Comparison of ENCODE assay signal across 9 cellular contexts in genomic region chr17:39688945-39689344, GRCh38. TPM values are rescaled to one million over a fixed set of nuclear protein-coding genes. Genes with fewer than 3 reads are reported as not detected.
DNase-seq lines count a peak whose midpoint lies in the region; ATAC-seq and TF ChIP-seq lines count a peak whose summit lies in the region.
"Had no signal": no experiment of that assay in that cellular context is flagged by ENCODE, and none has a peak within 500 bp of the region (broad histone marks: within the 10 kb centered on the region; RNA-seq: fewer than 3 reads in every experiment).

No MANE protein-coding gene starts in this region.

- H2AK5ac ChIP-seq in neuronal stem cell (ENCODE audit: low read depth, low read length): no peak overlapping the region

- H3K18ac ChIP-seq in neuronal stem cell (ENCODE audit: low read length): no peak overlapping the region

- H3K9me3 ChIP-seq in PC-3 (ENCODE audit: low read length) (no peaks in the 10 kb centered on the region), neuronal stem cell (replicated peaks in 1 of 2; ENCODE audit: control insufficient read depth in 2 of 2, insufficient read depth in 1 of 2, low read depth in 1 of 2, low read length in 2 of 2) (no peaks in the 10 kb centered on the region), sigmoid colon (no peaks in the 10 kb centered on the region)

- no peak overlapping the region for H4K8ac ChIP-seq in neuronal stem cell (ENCODE audit: low read depth, low read length)

- H3F3A ChIP-seq in PC-3 (ENCODE audit: low read length, unreplicated experiment): peaks cover 8% of the 10 kb centered on the region

- H3K27me3 ChIP-seq in PC-3 (ENCODE audit: low read length): no peaks in the 10 kb centered on the region
- no peaks in the 10 kb centered on the region for H3K27me3 ChIP-seq in neuronal stem cell (ENCODE audit: control insufficient read depth in 3 of 3, insufficient read depth in 3 of 3, low read depth in 1 of 3, low read length in 3 of 3)
- H3K27me3 ChIP-seq in sigmoid colon: no peaks in the 10 kb centered on the region

- intact Hi-C loops in PC-3 (cut with micrococcal nuclease): no loop called here
- intact Hi-C loops in sigmoid colon (cut with DNase I): loop anchor here (5.0 kb wide), 2 partner anchors 43 to 63 kb away; partner anchors contain the start of gene MIEN1

- H2BK5ac ChIP-seq in neuronal stem cell (ENCODE audit: low read length): no peak overlapping the region

- H2AFZ ChIP-seq in PC-3 (ENCODE audit: low read length) (peak overlapping the region; percentile 94; the same call in 1 of the 2 replicates), neuronal stem cell (ENCODE audit: low read length) (peak overlapping the region; percentile 97)

- peaks cover 2% of the 10 kb centered on the region for H3K79me1 ChIP-seq in neuronal stem cell (ENCODE audit: low read depth, low read length)

- no peak overlapping the region for H2BK12ac ChIP-seq in neuronal stem cell (ENCODE audit: low read length)

- no peak overlapping the region for H4K91ac ChIP-seq in neuronal stem cell (ENCODE audit: low read depth, low read length, poor library complexity)

- H3K9ac ChIP-seq in PC-3 (ENCODE audit: low read length) (peak overlapping the region; percentile 82), neuronal stem cell (ENCODE audit: low read depth, low read length, poor library complexity) (no peak overlapping the region)

- H3K4me2 ChIP-seq in PC-3 (ENCODE audit: low read length): peak overlapping the region; percentile 94
- H3K4me2 ChIP-seq in neuronal stem cell (ENCODE audit: insufficient read depth, low read length, poor library complexity, severe bottlenecking): peak overlapping the region; percentile 62

- no peak for ATAC-seq in PC-3
- ATAC-seq in GM21367 (IDR thresholded peaks at IDR 0.05; ENCODE audit: unreplicated experiment): no peak
- ATAC-seq: sciatic nerve had no signal

- H3K36me3 ChIP-seq in PC-3 (ENCODE audit: low read depth, low read length) (no peaks in the 10 kb centered on the region), neuronal stem cell (replicated peaks in 1 of 2; ENCODE audit: control insufficient read depth in 2 of 2, insufficient read depth in 2 of 2, low read length in 2 of 2) (peaks cover 3 to 11% of the 10 kb centered on the region in 2 donors), sigmoid colon (peaks cover 0 to 8% (median 0%) of the 10 kb centered on the region in 4 donors)

- no peak overlapping the region for H2BK15ac ChIP-seq in neuronal stem cell (ENCODE audit: low read length)

- H3K9me2 ChIP-seq in PC-3 (replicated peaks; ENCODE audit: low read length): no peaks in the 10 kb centered on the region

- DNase-seq in PC-3: no peak
- DNase-seq in epithelial cell of prostate (ENCODE audit: low read depth, low spot score): no peak
- DNase-seq in neuronal stem cell (ENCODE audit: low spot score): no peak
- DNase-seq in sigmoid colon: no peak
- DNase-seq in cortex of kidney (lab: John Stamatoyannopoulos, UW): no peak
- DNase-seq in activated CD4-positive, CD25-positive, alpha-beta regulatory T cell treated with anti-CD3 and anti-CD28 coated beads, Interleukin-2, amount 50 U/mL, for 72 hours: no peak

- BruUV-seq in PC-3 (replicated peaks; lab: Mats Ljungman, UMichigan): no TSS peak

- CTCF ChIA-PET in PC-3 (lab: Charles Lee): interaction anchor here (0.8 kb wide), 1 partner anchor 30 kb away, joined by 5 read pairs; no protein-coding TSS in a partner anchor

- no peaks in the 10 kb centered on the region for H3K79me2 ChIP-seq in PC-3 (ENCODE audit: low read length)

- H3K4me3 ChIP-seq in GM08714 (ENCODE audit: low read length) (peak overlapping the region; percentile 88; the same call in 1 of the 2 replicates), PC-3 (ENCODE audit: low read length) (peak overlapping the region; percentile 86), neuronal stem cell (ENCODE audit: low read length in 2 of 2) (peak overlapping the region in 1 of 2 donors; percentile 61), sigmoid colon (peak overlapping the region in 1 of 4 donors; percentile 62)

- no peak for TF ChIP-seq CTCF in PC-3 (conservative IDR thresholded peaks at IDR 0.05; ENCODE audit: low read depth, low read length)
- TF ChIP-seq CTCF in sigmoid colon (IDR thresholded peaks at IDR 0.05): no peak

- H2BK120ac ChIP-seq in neuronal stem cell (ENCODE audit: low read depth, low read length): no peak overlapping the region

- H3K4me1 ChIP-seq in PC-3 (ENCODE audit: insufficient read depth, low read length) (peaks cover 16% of the 10 kb centered on the region), neuronal stem cell (ENCODE audit: control insufficient read depth in 2 of 2, insufficient read depth in 1 of 2, low read depth in 1 of 2, low read length in 2 of 2) (peaks cover 9 to 10% of the 10 kb centered on the region in 2 donors), sigmoid colon (peaks cover 0 to 15% (median 15%) of the 10 kb centered on the region in 4 donors)

- no peak overlapping the region for H3K4ac ChIP-seq in neuronal stem cell (ENCODE audit: low read length)

- POLR2A ChIA-PET in PC-3 (lab: Charles Lee; ENCODE audit: unreplicated experiment): no interaction called here

- H3K14ac ChIP-seq in neuronal stem cell (ENCODE audit: low read length): no peak overlapping the region

- no peak overlapping the region for H3K27ac ChIP-seq in PC-3 (ENCODE audit: low read length)
- H3K27ac ChIP-seq in epithelial cell of prostate: peak overlapping the region; percentile 81
- H3K27ac ChIP-seq in neuronal stem cell (replicated peaks; ENCODE audit: low read length): no peak overlapping the region
- H3K27ac ChIP-seq in sigmoid colon: no peak overlapping the region

- TF ChIP-seq POLR2A in sigmoid colon (IDR thresholded peaks at IDR 0.05): no peak

- no peak overlapping the region for H3K23ac ChIP-seq in neuronal stem cell (ENCODE audit: low read depth, low read length, poor library complexity)

- H4K20me1 ChIP-seq in PC-3 (ENCODE audit: low read length): no peaks in the 10 kb centered on the region

- no peak for TF ChIP-seq EP300 in sigmoid colon (IDR thresholded peaks at IDR 0.05)

- WGBS in neuronal stem cell (ENCODE audit: extremely low coverage in 2 of 2, insufficient read length in 2 of 2, insufficient replicate concordance in 1 of 2), 2 donors: no CpG with 5 or more reads among the region's 3 CpGs
- WGBS in sigmoid colon, 2 donors: 23 to 52% methylated on average over 3 of the region's 3 CpGs

RNA-seq across cellular contexts. Expression of gene PGAP3, which starts 1.1 kb away (rescaled TPM):
- total RNA-seq in PC-3 (2014; rRNA removed) (5.9 and 10.3 TPM in 2 replicates), sigmoid colon (10 to 100 TPM in 1 of 4 donors, 1 to 10 TPM in 3; 6.9 to 12.1 (median 8.2) TPM)
- 10.1 TPM for polyA plus RNA-seq in neuronal stem cell (2013, experiment 1 of 2)
- 11.1 TPM for polyA plus RNA-seq in neuronal stem cell (2013, experiment 2 of 2)
- 10 to 100 TPM in 1 of 3 donors, 1 to 10 TPM in 2; 7.2 to 29.6 (median 8.4) TPM for polyA plus RNA-seq in sigmoid colon

RNA-seq across cellular contexts. Expression of gene ERBB2, which starts 10.9 kb away (rescaled TPM):
- total RNA-seq in PC-3 (2014; rRNA removed) (36.2 and 57.1 TPM in 2 replicates), sigmoid colon (10 to 100 TPM; 16.9 to 26.3 (median 22.5) TPM)
- 69.2 TPM for polyA plus RNA-seq in neuronal stem cell (2013, experiment 1 of 2)
- polyA plus RNA-seq in neuronal stem cell (2013, experiment 2 of 2): 69.0 TPM
- 10 to 100 TPM; 11.8 to 58.9 (median 21.0) TPM for polyA plus RNA-seq in sigmoid colon

RNA-seq across cellular contexts. Expression of gene PNMT, which starts 20.7 kb away (rescaled TPM):
- total RNA-seq in PC-3 (2014; rRNA removed): 1.2 and 1.4 TPM in 2 replicates
- 0.95 TPM for polyA plus RNA-seq in neuronal stem cell (2013, experiment 1 of 2)
- polyA plus RNA-seq in neuronal stem cell (2013, experiment 2 of 2): 1.0 TPM
- total RNA-seq in sigmoid colon: 1 to 10 TPM; 2.8 to 5.4 (median 5.1) TPM
- 1 to 10 TPM; 1.2 to 2.4 (median 1.8) TPM for polyA plus RNA-seq in sigmoid colon

RNA-seq across cellular contexts. Expression of gene TCAP, which starts 23.8 kb away (rescaled TPM):
- total RNA-seq in PC-3 (2014; rRNA removed) (0.12 and 0.51 TPM in 2 replicates), sigmoid colon (under 1 TPM in 3 of 4 donors, not detected in 1; 0.49 to 0.71 (median 0.68) TPM)
- polyA plus RNA-seq in neuronal stem cell (2013, experiment 1 of 2): 0.88 TPM
- 0.87 TPM for polyA plus RNA-seq in neuronal stem cell (2013, experiment 2 of 2)
- polyA plus RNA-seq in sigmoid colon: 1 to 10 TPM; 1.4 to 3.5 (median 3.0) TPM

RNA-seq across cellular contexts. Expression of gene MIEN1, which starts 41.4 kb away (rescaled TPM):
- total RNA-seq in PC-3 (2014; rRNA removed) (52.0 and 57.8 TPM in 2 replicates), sigmoid colon (10 to 100 TPM; 52.4 to 65.5 (median 54.8) TPM)
- 78.7 TPM for polyA plus RNA-seq in neuronal stem cell (2013, experiment 1 of 2)
- polyA plus RNA-seq in neuronal stem cell (2013, experiment 2 of 2): 72.6 TPM
- 100 to 1,000 TPM in 2 of 3 donors, 10 to 100 TPM in 1; 86.3 to 226 (median 195) TPM for polyA plus RNA-seq in sigmoid colon
